ENCODE assay signal across 24 cellular contexts in the genomic region with DNA sequence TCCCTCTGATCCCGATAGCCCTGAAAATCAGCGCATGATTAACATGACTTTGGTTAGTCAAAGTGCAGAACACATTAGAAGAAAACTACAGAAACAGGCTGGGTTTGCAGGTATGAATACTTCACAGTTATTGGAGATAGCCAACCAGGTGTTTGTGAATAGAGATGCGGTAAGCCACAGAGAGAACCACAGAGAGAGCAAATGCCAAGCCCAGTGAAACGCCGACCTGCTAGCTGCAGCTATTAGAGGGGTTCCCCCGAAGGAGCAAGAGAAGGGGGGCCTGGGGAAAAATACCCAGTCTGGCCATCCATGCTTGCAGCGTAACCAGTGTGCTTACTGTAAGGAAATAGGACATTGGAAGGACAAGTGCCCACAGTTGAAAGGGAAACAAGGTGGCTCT.
"Had no signal": no experiment of that assay in that cellular context is flagged by ENCODE, and none has a peak within 500 bp of the region (broad histone marks: within the 10 kb centered on the region; RNA-seq: fewer than 3 reads in every experiment).

No MANE protein-coding gene starts in this region.

- H3K36me3 ChIP-seq: colonic mucosa, esophagus muscularis mucosa, esophagus squamous epithelium, gastrocnemius medialis, gastroesophageal sphincter, heart left ventricle, heart right ventricle had no signal

- ATAC-seq: effector memory CD8-positive, alpha-beta T cell; esophagus mucosa; foreskin keratinocyte; gastrocnemius medialis; gastroesophageal sphincter; heart left ventricle; heart right ventricle had no signal

- DNase-seq: colonic mucosa; cortex of kidney; dermis blood vessel endothelial cell; dorsolateral prefrontal cortex; effector CD4-positive, alpha-beta T cell; effector CD8-positive, alpha-beta T cell; effector memory CD4-positive, alpha-beta T cell; effector memory CD8-positive, alpha-beta T cell; endodermal cell; erythroblast; esophagus squamous epithelium; foreskin fibroblast; foreskin keratinocyte; foreskin melanocyte; gastrocnemius medialis; glutamatergic neuron; head of caudate nucleus; heart left ventricle; heart right ventricle had no signal

- H3K27ac ChIP-seq: colonic mucosa, coronary artery, dorsolateral prefrontal cortex, epithelial cell of prostate, esophagus muscularis mucosa, esophagus squamous epithelium, foreskin keratinocyte, gastrocnemius medialis, gastroesophageal sphincter, heart left ventricle, heart right ventricle had no signal

- H3K27me3 ChIP-seq: colonic mucosa, esophagus muscularis mucosa, esophagus squamous epithelium, foreskin keratinocyte, gastrocnemius medialis, gastroesophageal sphincter, heart left ventricle, heart right ventricle had no signal

- H3K4me3 ChIP-seq: colonic mucosa, coronary artery, dorsolateral prefrontal cortex, esophagus muscularis mucosa, esophagus squamous epithelium, gastrocnemius medialis, gastroesophageal sphincter, heart left ventricle, heart right ventricle had no signal

- H3K9me3 ChIP-seq: colonic mucosa, esophagus squamous epithelium, gastrocnemius medialis had no signal

- H3K4me1 ChIP-seq: colonic mucosa, esophagus muscularis mucosa, esophagus squamous epithelium, foreskin keratinocyte, gastrocnemius medialis, gastroesophageal sphincter, heart left ventricle, heart right ventricle had no signal
